In genomic region chr9:93892748-93893147, GRCh38 we compare ENCODE assay signal across 26 cellular contexts.
DNase-seq lines count a peak whose midpoint lies in the region; ATAC-seq, FAIRE-seq and TF ChIP-seq lines count a peak whose summit lies in the region.
"Had no signal": no experiment of that assay in that cellular context is flagged by ENCODE, and none has a peak within 500 bp of the region (broad histone marks: within the 10 kb centered on the region; RNA-seq: fewer than 3 reads in every experiment).

No MANE protein-coding gene starts in this region.

- no peak for TF ChIP-seq RAD21 in K562 (CRISPR knock-in tag; conservative IDR thresholded peaks at IDR 0.05 in 1 of 2, IDR thresholded peaks at IDR 0.05 in 1 of 2)

- H3K4me1 ChIP-seq in HEK293 (ENCODE audit: control insufficient read depth, insufficient read depth, low read length), result no peaks in the 10 kb centered on the region
- H3K4me1 ChIP-seq in K562 (replicated peaks in 1 of 2; ENCODE audit: control insufficient read depth in 2 of 2, insufficient read depth in 2 of 2, low read length in 2 of 2), result no peaks in the 10 kb centered on the region
- H3K4me1 ChIP-seq: A549; BLaER1 treated with 17β-estradiol and CSF1 and Interleukin-3, amounts not matched to agents 10 nM and 100 nM; Caco-2 had no signal

- H3K4me1 Mint-ChIP-seq in activated CD4-positive, alpha-beta memory T cell treated with anti-CD3 and anti-CD28 coated beads, Interleukin-2, amount 10 ng/mL, durations not matched to agents 7 days and 5 days, result peaks cover 4% of the 10 kb centered on the region
- H3K4me1 Mint-ChIP-seq in activated CD4-positive, alpha-beta memory T cell treated with anti-CD3 and anti-CD28 coated beads for 36 hours (ENCODE audit: low read depth), result peaks cover 6% of the 10 kb centered on the region
- H3K4me1 Mint-ChIP-seq in glutamatergic neuron (ENCODE audit: low read depth, unreplicated experiment), result no peaks in the 10 kb centered on the region
- H3K4me1 Mint-ChIP-seq: B cell had no signal

- peaks cover 0 to 4% of the 10 kb centered on the region in 2 experiments; a peak in 1 of 5 replicates for H3K27me3 ChIP-seq in K562 (ENCODE audit: control insufficient read depth in 2 of 2, insufficient read depth in 2 of 2, low read length in 2 of 2)
- H3K27me3 ChIP-seq: BLaER1 treated with 17β-estradiol and CSF1 and Interleukin-3, amounts not matched to agents 10 nM and 100 nM had no signal

- intact Hi-C loops in activated CD4-positive, alpha-beta memory T cell treated with anti-CD3 and anti-CD28 coated beads for 36 hours (cut with micrococcal nuclease), result no loop called here
- intact Hi-C loops in K562 (cut with micrococcal nuclease), result no loop called here

- H3K9me3 Mint-ChIP-seq in activated CD4-positive, alpha-beta memory T cell treated with anti-CD3 and anti-CD28 coated beads, Interleukin-2, amount 10 ng/mL, durations not matched to agents 7 days and 5 days, result peaks cover 12% of the 10 kb centered on the region
- peaks cover 10% of the 10 kb centered on the region for H3K9me3 Mint-ChIP-seq in activated CD4-positive, alpha-beta memory T cell treated with anti-CD3 and anti-CD28 coated beads for 36 hours
- H3K9me3 Mint-ChIP-seq in glutamatergic neuron (ENCODE audit: unreplicated experiment), result peaks cover 6% of the 10 kb centered on the region

- H3K4me2 ChIP-seq in K562 (ENCODE audit: insufficient read depth, low read length), result no peak overlapping the region
- H3K4me2 ChIP-seq: A549; BLaER1 treated with 17β-estradiol and CSF1 and Interleukin-3, amounts not matched to agents 10 nM and 100 nM had no signal

- no peak overlapping the region for H2AFZ ChIP-seq in K562 (ENCODE audit: low read depth, low read length)

- H3K27ac Mint-ChIP-seq in activated CD4-positive, alpha-beta memory T cell treated with anti-CD3 and anti-CD28 coated beads, Interleukin-2, amount 10 ng/mL, durations not matched to agents 7 days and 5 days, result no peak overlapping the region
- H3K27ac Mint-ChIP-seq in activated CD4-positive, alpha-beta memory T cell treated with anti-CD3 and anti-CD28 coated beads for 36 hours, result no peak overlapping the region
- H3K27ac Mint-ChIP-seq in glutamatergic neuron (ENCODE audit: unreplicated experiment), result no peak overlapping the region
- H3K27ac Mint-ChIP-seq: B cell; CD4-positive, alpha-beta T cell; CD8-positive, alpha-beta T cell had no signal

- no peaks in the 10 kb centered on the region for H4K20me1 ChIP-seq in K562 (replicated peaks; ENCODE audit: control insufficient read depth, insufficient read depth, low read length)
- H4K20me1 ChIP-seq: BLaER1 treated with 17β-estradiol and CSF1 and Interleukin-3, amounts not matched to agents 10 nM and 100 nM had no signal

- in situ Hi-C loops in K562 (cut with MboI), result no loop called here

- H3K36me3 ChIP-seq in HEK293 (ENCODE audit: control insufficient read depth in 2 of 2, insufficient read depth in 1 of 2, low read length in 2 of 2) (no peaks in the 10 kb centered on the region), K562 (ENCODE audit: control insufficient read depth, insufficient read depth, low read length) (no peaks in the 10 kb centered on the region)
- H3K36me3 ChIP-seq: BLaER1 treated with 17β-estradiol and CSF1 and Interleukin-3, amounts not matched to agents 10 nM and 100 nM had no signal

- H3K79me2 ChIP-seq in K562 (ENCODE audit: control insufficient read depth, insufficient read depth, low read length), result no peaks in the 10 kb centered on the region

- TF ChIP-seq CTCF in HEK293 (tag by site-specific recombination; IDR thresholded peaks at IDR 0.05) (no peak), K562 (IDR thresholded peaks at IDR 0.05 in 2 of 3, conservative IDR thresholded peaks at IDR 0.05 in 1 of 3; ENCODE audit: insufficient read depth in 2 of 3, low read depth in 1 of 3, low read length in 3 of 3) (no peak), glutamatergic neuron (IDR thresholded peaks at IDR 0.05; ENCODE audit: partially characterized antibody, unreplicated experiment) (no peak)

- DNase-seq in activated CD4-positive, alpha-beta memory T cell treated with anti-CD3 and anti-CD28 coated beads, Interleukin-2, amount 10 ng/mL, durations not matched to agents 7 days and 5 days, result peak; percentile 2
- DNase-seq in activated CD4-positive, alpha-beta memory T cell treated with anti-CD3 and anti-CD28 coated beads for 36 hours, result no peak
- DNase-seq in K562 (ENCODE audit: extremely low read depth in 1 of 4, low spot score in 3 of 4), result no peak
- no peak for DNase-seq in glutamatergic neuron
- DNase-seq: AML-193; Caco-2; Calu3; CD4-positive, alpha-beta T cell; DMS53; DMS79; DND-41; EL; GDM1 had no signal

- no peak for FAIRE-seq in K562 (lab: Jason Lieb, UNC)
- FAIRE-seq: A549, D721Med, GM12878, GM12892, GM18507, GM19239 had no signal

- no peak for TF ChIP-seq EP300 in K562 (IDR thresholded peaks at IDR 0.05; ENCODE audit: low read length)

- BruUV-seq in K562 (replicated peaks; lab: Mats Ljungman, UMichigan), result no TSS peak

- no peak for ATAC-seq in K562
- ATAC-seq in GM18870 (IDR thresholded peaks at IDR 0.05; ENCODE audit: unreplicated experiment), result no peak
- ATAC-seq: A549; CD8-positive, alpha-beta T cell; GM12878 had no signal

- H3K4me3 Mint-ChIP-seq in activated CD4-positive, alpha-beta memory T cell treated with anti-CD3 and anti-CD28 coated beads, Interleukin-2, amount 10 ng/mL, durations not matched to agents 7 days and 5 days, result no peak overlapping the region
- no peak overlapping the region for H3K4me3 Mint-ChIP-seq in activated CD4-positive, alpha-beta memory T cell treated with anti-CD3 and anti-CD28 coated beads for 36 hours
- H3K4me3 Mint-ChIP-seq in glutamatergic neuron (ENCODE audit: unreplicated experiment), result no peak overlapping the region
- H3K4me3 Mint-ChIP-seq: B cell; CD4-positive, alpha-beta T cell; CD8-positive, alpha-beta T cell had no signal

- no peak for TF ChIP-seq POLR2A in K562 (conservative IDR thresholded peaks at IDR 0.05)

- POLR2A ChIA-PET in activated CD4-positive, alpha-beta memory T cell treated with anti-CD3 and anti-CD28 coated beads, Interleukin-2, amount 10 ng/mL, durations not matched to agents 7 days and 5 days (lab: Charles Lee), result no interaction called here
- POLR2A ChIA-PET in activated CD4-positive, alpha-beta memory T cell treated with anti-CD3 and anti-CD28 coated beads for 36 hours (lab: Charles Lee), result no interaction called here
- POLR2A ChIA-PET in HEK293 (lab: Yijun Ruan, JAX) (no interaction called here), K562 (lab: Yijun Ruan, JAX) (no interaction called here)

- H3K27ac ChIP-seq in HEK293 (ENCODE audit: extremely low read depth, low read depth, low read length), result no peak overlapping the region
- H3K27ac ChIP-seq in K562 (ENCODE audit: extremely low read depth, low read depth, low read length), result no peak overlapping the region
- H3K27ac ChIP-seq: 22Rv1; A549; BLaER1 treated with 17β-estradiol and CSF1 and Interleukin-3, amounts not matched to agents 10 nM and 100 nM; C4-2B had no signal

- H3K9me3 ChIP-seq in HEK293 (ENCODE audit: control insufficient read depth, insufficient read depth, low read depth, low read length) (no peaks in the 10 kb centered on the region), K562 (replicated peaks; ENCODE audit: control insufficient read depth, insufficient read depth, low read depth, low read length) (no peaks in the 10 kb centered on the region; the same call in 1 of the 2 replicates)
- H3K9me3 ChIP-seq: Caco-2 had no signal

- peaks cover 2% of the 10 kb centered on the region for H3K27me3 Mint-ChIP-seq in activated CD4-positive, alpha-beta memory T cell treated with anti-CD3 and anti-CD28 coated beads, Interleukin-2, amount 10 ng/mL, durations not matched to agents 7 days and 5 days
- H3K27me3 Mint-ChIP-seq in activated CD4-positive, alpha-beta memory T cell treated with anti-CD3 and anti-CD28 coated beads for 36 hours, result no peaks in the 10 kb centered on the region
- H3K27me3 Mint-ChIP-seq in glutamatergic neuron (ENCODE audit: unreplicated experiment), result peaks cover 2% of the 10 kb centered on the region
- H3K27me3 Mint-ChIP-seq: CD4-positive, alpha-beta T cell had no signal

- 0% methylated on average over 4 of the region's 4 CpGs for WGBS in K562 (ENCODE audit: insufficient coverage, low coverage, missing lambda C conversion rate)

- H3K9me1 ChIP-seq in K562 (ENCODE audit: control insufficient read depth, insufficient read depth, low read length), result no peaks in the 10 kb centered on the region

- CTCF ChIA-PET in activated CD4-positive, alpha-beta memory T cell treated with anti-CD3 and anti-CD28 coated beads, Interleukin-2, amount 10 ng/mL, durations not matched to agents 7 days and 5 days (lab: Charles Lee), result no interaction called here
- CTCF ChIA-PET in activated CD4-positive, alpha-beta memory T cell treated with anti-CD3 and anti-CD28 coated beads for 36 hours (lab: Charles Lee), result no interaction called here
- CTCF ChIA-PET in HEK293 (lab: Yijun Ruan, JAX), result interaction anchor here (0.6 kb wide), 1 partner anchor 322 kb away, joined by 3 read pairs; no protein-coding TSS in a partner anchor
- CTCF ChIA-PET in K562 (lab: Yijun Ruan, JAX; ENCODE audit: low intra/inter-chr PET ratio), result no interaction called here

- no peak overlapping the region for H3K9ac ChIP-seq in K562 (ENCODE audit: insufficient read depth in 1 of 2, low read depth in 2 of 2, low read length in 2 of 2)
- H3K9ac ChIP-seq: BLaER1 treated with 17β-estradiol and CSF1 and Interleukin-3, amounts not matched to agents 10 nM and 100 nM had no signal

- H3K36me3 Mint-ChIP-seq in activated CD4-positive, alpha-beta memory T cell treated with anti-CD3 and anti-CD28 coated beads, Interleukin-2, amount 10 ng/mL, durations not matched to agents 7 days and 5 days (ENCODE audit: low read depth), result peaks cover 3% of the 10 kb centered on the region
- no peaks in the 10 kb centered on the region for H3K36me3 Mint-ChIP-seq in activated CD4-positive, alpha-beta memory T cell treated with anti-CD3 and anti-CD28 coated beads for 36 hours
- peaks cover 8% of the 10 kb centered on the region for H3K36me3 Mint-ChIP-seq in glutamatergic neuron (ENCODE audit: unreplicated experiment)
- H3K36me3 Mint-ChIP-seq: CD8-positive, alpha-beta T cell had no signal

- no peak overlapping the region for H3K4me3 ChIP-seq in HEK293 (ENCODE audit: low read depth, low read length)
- no peak overlapping the region for H3K4me3 ChIP-seq in K562
- H3K4me3 ChIP-seq: A549; BLaER1 treated with 17β-estradiol and CSF1 and Interleukin-3, amounts not matched to agents 10 nM and 100 nM; GM12878 had no signal

TF ChIP-seq in HEK293, 187 proteins besides CTCF, POLR2A, EP300 and RAD21 (continues in another document):
- TF ChIP-seq SETDB1 (IDR thresholded peaks at IDR 0.05; ENCODE audit: insufficient read length, low read length) (peak; percentile 79), ZNF274 (IDR thresholded peaks at IDR 0.05; ENCODE audit: low read length) (no peak), ZNF274 (tag by site-specific recombination; IDR thresholded peaks at IDR 0.05; ENCODE audit: borderline replicate concordance) (no peak)

TF ChIP-seq in K562, 482 proteins besides CTCF, POLR2A, EP300 and RAD21 (continues in another document):
- no peak for TF ChIP-seq ZKSCAN8 (CRISPR knock-in tag; IDR thresholded peaks at IDR 0.05)
- no peak for TF ChIP-seq CBX1 (IDR thresholded peaks at IDR 0.05; ENCODE audit: low read depth)
